Comparison of ENCODE assay signal across 8 cellular contexts in the genomic region with DNA sequence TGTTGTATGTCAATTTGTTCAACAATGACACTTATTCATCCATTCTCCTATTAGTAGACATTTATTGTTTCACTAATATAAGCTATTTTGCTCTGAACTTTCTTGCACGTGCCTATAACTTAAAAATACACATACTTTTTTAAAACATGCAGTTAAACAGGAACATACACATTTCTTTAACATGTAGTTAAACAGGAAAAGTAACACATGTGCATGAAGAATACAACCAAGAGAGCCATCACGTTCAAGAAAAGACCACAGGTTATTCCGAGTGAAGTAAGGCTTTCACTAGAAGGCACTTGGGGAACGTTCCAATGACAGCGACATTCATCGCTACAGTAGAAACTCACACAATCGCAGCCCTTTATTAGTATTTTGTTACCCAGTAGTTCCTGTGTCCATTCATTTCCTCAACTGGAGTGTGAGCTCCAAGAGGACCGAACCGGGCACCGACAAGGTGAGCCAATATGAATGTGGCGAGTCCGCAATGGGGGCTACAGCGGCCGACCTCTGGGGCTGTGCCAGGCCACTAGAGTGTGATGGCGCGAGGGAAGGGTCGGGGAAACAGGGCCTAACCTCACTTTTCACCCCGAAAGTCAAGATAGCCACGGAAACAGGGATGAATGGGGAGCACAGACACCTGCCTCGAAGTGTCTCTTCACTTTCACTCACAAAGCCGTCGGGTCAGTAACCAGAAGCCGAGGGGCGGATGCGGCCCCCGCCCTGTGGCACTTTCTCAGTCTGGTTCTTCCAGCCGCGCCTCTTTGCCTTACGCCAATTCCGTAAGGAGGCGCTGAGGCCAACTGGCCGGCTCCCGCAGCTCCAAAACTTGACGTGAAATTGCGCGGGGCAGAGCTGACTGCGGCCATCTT. TPM values are rescaled to one million over a fixed set of nuclear protein-coding genes. Genes with fewer than 3 reads are reported as not detected.
DNase-seq lines count a peak whose midpoint lies in the region; ATAC-seq, FAIRE-seq and TF ChIP-seq lines count a peak whose summit lies in the region.

No MANE protein-coding gene starts in this region.

- TF ChIP-seq CTCF in BJ (IDR thresholded peaks at IDR 0.05; ENCODE audit: insufficient read depth, low read depth, low read length) (no peak), colonic mucosa (IDR thresholded peaks at IDR 0.05) (no peak)

- no peaks in the 10 kb centered on the region for H3K9me3 ChIP-seq in colonic mucosa

- no peaks in the 10 kb centered on the region for H3K36me3 ChIP-seq in BJ (ENCODE audit: control insufficient read depth, insufficient read depth, low read length)
- no peaks in the 10 kb centered on the region for H3K36me3 ChIP-seq in colonic mucosa

- peak overlapping the region; percentile 85 for H3K4me3 ChIP-seq in BJ (ENCODE audit: low read depth, low read length)
- H3K4me3 ChIP-seq in colonic mucosa, result peak overlapping the region; percentile 74

- peak overlapping the region; percentile 98 for H3K27ac ChIP-seq in colonic mucosa

- CTCF ChIA-PET in BJ (lab: Yijun Ruan, JAX), result interaction anchor here (0.9 to 6.9 kb wide), 10 partner anchors 8 to 117 kb away, joined by 3 to 51 read pairs (median 4); no protein-coding TSS in a partner anchor

- POLR2A ChIA-PET in BJ (lab: Charles Lee), result no interaction called here

- peak overlapping the region; percentile 75 to 82 for H3K9ac ChIP-seq in colonic mucosa (ENCODE audit: low read depth in 2 of 2, low read length in 2 of 2)

- no peak for DNase-seq in BJ (ENCODE audit: low read depth)
- DNase-seq in GM19239 (ENCODE audit: insufficient read length, low spot score), result peak; percentile 40
- peak; percentile 96 for DNase-seq in NCI-H446 treated with DMSO at 0.1 percent for 48 hours (lab: John Stamatoyannopoulos, UW)
- DNase-seq in activated CD4-positive, CD25-positive, alpha-beta regulatory T cell treated with anti-CD3 and anti-CD28 coated beads, Interleukin-2, amount 50 U/mL, for 72 hours, result peak; percentile 81
- peak; percentile 87 for DNase-seq in colonic mucosa
- peak; percentile 85 for DNase-seq in left lobe of liver (ENCODE audit: low spot score)
- peak; percentile 69 for DNase-seq in stimulated activated CD4-positive, alpha-beta T cell treated with anti-CD3 and anti-CD28 coated beads, Interleukin-2, amount 100 ng/mL, for 4 hours (ENCODE audit: low read depth)

- H3K4me1 ChIP-seq in colonic mucosa, result peaks cover 3% of the 10 kb centered on the region

- peak; percentile 62 for ATAC-seq in HG03432 (IDR thresholded peaks at IDR 0.05; ENCODE audit: unreplicated experiment)
- peak; percentile 66 for ATAC-seq in left lobe of liver

- intact Hi-C loops in colonic mucosa (cut with DNase I), result loop anchor here (5.0 to 10.0 kb wide), 3 partner anchors 65 to 107 kb away; no protein-coding TSS in a partner anchor

- FAIRE-seq in GM19239 (lab: Jason Lieb, UNC), result peak; percentile 98

- H3K27me3 ChIP-seq in BJ (ENCODE audit: control insufficient read depth, insufficient read depth, low read length) (no peaks in the 10 kb centered on the region), colonic mucosa (no peaks in the 10 kb centered on the region)

RNA-seq across cellular contexts. Expression of gene SEPTIN7, which starts 0.8 kb away (rescaled TPM):
- polyA plus RNA-seq in BJ (2011; rRNA removed), result 152 and 319 TPM in 2 replicates
- polyA minus RNA-seq in BJ (2011; rRNA and poly(A)+ RNA removed), result 62.8 and 63.7 TPM in 2 replicates
- total RNA-seq in colonic mucosa, result 100 to 1,000 TPM; 107 to 164 TPM
- 37.2 TPM for total RNA-seq in left lobe of liver
